2 cellular contexts compared by ENCODE assay signal in the genomic region with DNA sequence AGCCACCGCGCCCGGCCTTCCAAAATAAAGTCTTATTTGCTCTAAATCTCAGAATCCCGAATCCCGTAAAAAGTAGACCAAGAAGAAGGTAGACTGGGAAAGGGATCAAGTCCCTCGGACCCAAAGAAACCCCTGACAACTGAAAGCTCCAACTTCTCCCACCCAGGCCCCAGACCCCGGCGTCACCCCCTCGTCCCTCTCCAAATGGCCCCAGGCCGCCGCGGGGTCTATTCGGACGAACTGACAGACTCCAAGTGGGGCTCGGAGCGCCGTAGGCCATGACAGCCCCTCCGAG.
TF ChIP-seq lines count a peak whose summit lies in the region.

No MANE protein-coding gene starts in this region.

TF ChIP-seq in A549, 52 proteins besides CTCF, POLR2A, EP300 and RAD21:
- TF ChIP-seq, protein P1, sequence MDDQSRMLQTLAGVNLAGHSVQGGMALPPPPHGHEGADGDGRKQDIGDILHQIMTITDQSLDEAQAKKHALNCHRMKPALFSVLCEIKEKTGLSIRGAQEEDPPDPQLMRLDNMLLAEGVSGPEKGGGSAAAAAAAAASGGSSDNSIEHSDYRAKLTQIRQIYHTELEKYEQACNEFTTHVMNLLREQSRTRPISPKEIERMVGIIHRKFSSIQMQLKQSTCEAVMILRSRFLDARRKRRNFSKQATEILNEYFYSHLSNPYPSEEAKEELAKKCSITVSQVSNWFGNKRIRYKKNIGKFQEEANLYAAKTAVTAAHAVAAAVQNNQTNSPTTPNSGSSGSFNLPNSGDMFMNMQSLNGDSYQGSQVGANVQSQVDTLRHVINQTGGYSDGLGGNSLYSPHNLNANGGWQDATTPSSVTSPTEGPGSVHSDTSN (IDR thresholded peaks at IDR 0.05): no peak
- TF ChIP-seq NR3C1 (IDR thresholded peaks at IDR 0.05) (no peak), HDAC2 (IDR thresholded peaks at IDR 0.05) (no peak), ELK1 (IDR thresholded peaks at IDR 0.05; ENCODE audit: low read depth, low read length) (no peak), RFX5 (IDR thresholded peaks at IDR 0.05) (no peak), MAX (IDR thresholded peaks at IDR 0.05) (no peak), CEBPB (IDR thresholded peaks at IDR 0.05) (no peak), NPAS2 (CRISPR knock-in tag; IDR thresholded peaks at IDR 0.05; ENCODE audit: borderline replicate concordance) (no peak), REST (IDR thresholded peaks at IDR 0.05) (no peak)
- TF ChIP-seq, protein P2, sequence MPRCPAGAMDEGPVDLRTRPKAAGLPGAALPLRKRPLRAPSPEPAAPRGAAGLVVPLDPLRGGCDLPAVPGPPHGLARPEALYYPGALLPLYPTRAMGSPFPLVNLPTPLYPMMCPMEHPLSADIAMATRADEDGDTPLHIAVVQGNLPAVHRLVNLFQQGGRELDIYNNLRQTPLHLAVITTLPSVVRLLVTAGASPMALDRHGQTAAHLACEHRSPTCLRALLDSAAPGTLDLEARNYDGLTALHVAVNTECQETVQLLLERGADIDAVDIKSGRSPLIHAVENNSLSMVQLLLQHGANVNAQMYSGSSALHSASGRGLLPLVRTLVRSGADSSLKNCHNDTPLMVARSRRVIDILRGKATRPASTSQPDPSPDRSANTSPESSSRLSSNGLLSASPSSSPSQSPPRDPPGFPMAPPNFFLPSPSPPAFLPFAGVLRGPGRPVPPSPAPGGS (IDR thresholded peaks at IDR 0.05): no peak
- TF ChIP-seq, protein P3, sequence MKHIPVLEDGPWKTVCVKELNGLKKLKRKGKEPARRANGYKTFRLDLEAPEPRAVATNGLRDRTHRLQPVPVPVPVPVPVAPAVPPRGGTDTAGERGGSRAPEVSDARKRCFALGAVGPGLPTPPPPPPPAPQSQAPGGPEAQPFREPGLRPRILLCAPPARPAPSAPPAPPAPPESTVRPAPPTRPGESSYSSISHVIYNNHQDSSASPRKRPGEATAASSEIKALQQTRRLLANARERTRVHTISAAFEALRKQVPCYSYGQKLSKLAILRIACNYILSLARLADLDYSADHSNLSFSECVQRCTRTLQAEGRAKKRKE (CRISPR knock-in tag; IDR thresholded peaks at IDR 0.05; ENCODE audit: low read depth): no peak
TF ChIP-seq in A549: peak in this region for 0.

TF ChIP-seq in IMR-90, 13 proteins besides CTCF, POLR2A, EP300 and RAD21:
- TF ChIP-seq MAZ (IDR thresholded peaks at IDR 0.05; ENCODE audit: borderline replicate concordance, low read depth, low read length) (no peak), RFX5 (IDR thresholded peaks at IDR 0.05; ENCODE audit: low read depth, low read length) (no peak), SMC3 (IDR thresholded peaks at IDR 0.05; ENCODE audit: low read depth, low read length) (no peak), CHD1 (IDR thresholded peaks at IDR 0.05; ENCODE audit: low read depth, low read length) (no peak), BHLHE40 (IDR thresholded peaks at IDR 0.05; ENCODE audit: low read depth, low read length) (no peak), RCOR1 (IDR thresholded peaks at IDR 0.05; ENCODE audit: insufficient replicate concordance, low read length) (no peak), MXI1 (IDR thresholded peaks at IDR 0.05; ENCODE audit: borderline replicate concordance, low read depth, low read length) (no peak), NFE2L2 (IDR thresholded peaks at IDR 0.05; ENCODE audit: low read depth, low read length) (no peak)
TF ChIP-seq in IMR-90: peak in this region for 0.
